15 cellular contexts compared by ENCODE assay signal in the genomic region with DNA sequence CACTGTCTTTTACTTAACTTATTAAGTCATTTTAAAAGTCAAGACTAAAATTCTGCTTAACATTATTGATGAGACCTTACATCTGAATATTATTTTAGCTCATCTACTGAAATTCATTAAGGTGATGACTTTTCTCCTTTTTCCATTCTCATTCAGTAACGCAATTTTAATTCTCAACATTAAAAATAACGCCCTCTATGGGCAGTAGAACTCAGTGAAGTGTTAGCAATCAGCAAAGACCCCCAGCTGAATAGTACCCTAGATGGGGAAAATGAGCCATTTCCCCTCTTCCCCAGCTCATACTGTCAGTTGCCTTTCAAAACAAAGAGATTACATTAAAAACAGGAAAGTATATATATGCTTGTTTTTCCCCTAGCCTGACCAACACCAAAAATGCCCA.
DNase-seq lines count a peak whose midpoint lies in the region; TF ChIP-seq lines count a peak whose summit lies in the region.
"Had no signal": no experiment of that assay in that cellular context is flagged by ENCODE, and none has a peak within 500 bp of the region (broad histone marks: within the 10 kb centered on the region; RNA-seq: fewer than 3 reads in every experiment).

No MANE protein-coding gene starts in this region.

- H3K4me2 ChIP-seq in DOHH2 (ENCODE audit: low read length) = no peak overlapping the region
- no peak overlapping the region for H3K4me2 ChIP-seq in H9 (ENCODE audit: insufficient read depth, insufficient read length, low read length)
- no peak overlapping the region for H3K4me2 ChIP-seq in SU-DHL-6 (ENCODE audit: low read depth, low read length, poor library complexity, severe bottlenecking)
- no peak overlapping the region for H3K4me2 ChIP-seq in neural progenitor cell

- H3K36me3 ChIP-seq in DOHH2 (ENCODE audit: control insufficient read depth, low read length) (no peaks in the 10 kb centered on the region), SU-DHL-6 (ENCODE audit: low read length) (no peaks in the 10 kb centered on the region), neural progenitor cell (no peaks in the 10 kb centered on the region)
- H3K36me3 ChIP-seq: BE2C, SJCRH30 had no signal

- H3K4me3 Mint-ChIP-seq in H9 (no peak overlapping the region), neural progenitor cell (no peak overlapping the region), HFFc6 (no peak overlapping the region)
- H3K4me3 Mint-ChIP-seq in activated T-cell treated with anti-CD3 and anti-CD28 coated beads, Interleukin-2, amount 50 U/mL, for 24 hours = no peak overlapping the region

- H3K4ac ChIP-seq in H9 (ENCODE audit: low read depth, low read length) = no peak overlapping the region

- no peak overlapping the region for H3K18ac ChIP-seq in H9 (ENCODE audit: insufficient read length, low read depth, low read length)

- no peak overlapping the region for H4K8ac ChIP-seq in H9 (replicated peaks; ENCODE audit: insufficient read length, low read depth, low read length)

- no peak overlapping the region for H3K14ac ChIP-seq in H9 (ENCODE audit: insufficient read depth, low read length)

- TF ChIP-seq CTCF in DOHH2 (IDR thresholded peaks at IDR 0.05; ENCODE audit: low read depth, low read length, poor library complexity, severe bottlenecking) = peak; percentile 51
- TF ChIP-seq CTCF in H9 (conservative IDR thresholded peaks at IDR 0.05) = peak; percentile 63
- peak; percentile 27 for TF ChIP-seq CTCF in SU-DHL-6 (IDR thresholded peaks at IDR 0.05; ENCODE audit: insufficient read depth, low read length, poor library complexity, severe bottlenecking)
- peak; percentile 33 for TF ChIP-seq CTCF in neural progenitor cell (IDR thresholded peaks at IDR 0.05)
- TF ChIP-seq CTCF in HFFc6 (IDR thresholded peaks at IDR 0.05) = no peak

- H3K9me3 ChIP-seq in DOHH2 (ENCODE audit: control insufficient read depth, insufficient read depth, low read length) (no peaks in the 10 kb centered on the region), H9 (ENCODE audit: control insufficient read depth, low read depth, low read length) (no peaks in the 10 kb centered on the region), SU-DHL-6 (ENCODE audit: insufficient read depth, low read length) (no peaks in the 10 kb centered on the region), neural progenitor cell (ENCODE audit: low read depth) (no peaks in the 10 kb centered on the region)
- H3K9me3 ChIP-seq: BE2C, SJCRH30 had no signal

- H3K36me3 Mint-ChIP-seq in H9 (ENCODE audit: insufficient read depth in 1 of 3, low read depth in 3 of 3) (peaks cover 0 to 5% (median 0%) of the 10 kb centered on the region in 3 experiments; a peak in 1 of 7 replicates), neural progenitor cell (no peaks in the 10 kb centered on the region), HFFc6 (ENCODE audit: low read depth) (no peaks in the 10 kb centered on the region)
- no peaks in the 10 kb centered on the region for H3K36me3 Mint-ChIP-seq in activated T-cell treated with anti-CD3 and anti-CD28 coated beads, Interleukin-2, amount 50 U/mL, for 24 hours (ENCODE audit: low read depth)

- H4K5ac ChIP-seq in H9 (ENCODE audit: insufficient read length, low read depth, low read length) = no peak overlapping the region

- no peak overlapping the region for H2AFZ ChIP-seq in H9 (ENCODE audit: low read length)
- no peak overlapping the region for H2AFZ ChIP-seq in SU-DHL-6 (ENCODE audit: low read depth, low read length, severe bottlenecking)
- H2AFZ ChIP-seq in neural progenitor cell (replicated peaks) = no peak overlapping the region

- H3K4me1 Mint-ChIP-seq in H9 (peaks cover 11 to 15% of the 10 kb centered on the region in 2 experiments), neural progenitor cell (peaks cover 5% of the 10 kb centered on the region), HFFc6 (ENCODE audit: low read depth) (no peaks in the 10 kb centered on the region)
- H3K4me1 Mint-ChIP-seq in activated T-cell treated with anti-CD3 and anti-CD28 coated beads, Interleukin-2, amount 50 U/mL, for 24 hours (ENCODE audit: low read depth) = no peaks in the 10 kb centered on the region

- WGBS in H9 (ENCODE audit: extremely low coverage, insufficient read length, low lambda C conversion rate) = no CpG with 5 or more reads among the region's 2 CpGs

- DNase-seq in H9 (no peak), neural progenitor cell (ENCODE audit: low spot score) (no peak), HFFc6 (no peak), NCI-H1930 (lab: John Stamatoyannopoulos, UW) (no peak)
- no peak for DNase-seq in activated T-cell treated with anti-CD3 and anti-CD28 coated beads, Interleukin-2, amount 50 U/mL, for 24 hours
- DNase-seq: BE2C, NCI-H1092 treated with DMSO at 0.1 percent for 48 hours, NCI-H1694 treated with DMSO at 0.1 percent for 48 hours, NCI-H446, RPMI8226, T-helper 1 cell had no signal

- H3K4me3 ChIP-seq in DOHH2 (ENCODE audit: low read length) = no peak overlapping the region
- H3K4me3 ChIP-seq in SU-DHL-6 (ENCODE audit: insufficient read depth, low read length, poor library complexity, severe bottlenecking) = no peak overlapping the region
- no peak overlapping the region for H3K4me3 ChIP-seq in neural progenitor cell
- H3K4me3 ChIP-seq: K562, SJCRH30 had no signal

- no peak overlapping the region for H2BK120ac ChIP-seq in H9 (ENCODE audit: low read depth, low read length, poor library complexity, severe bottlenecking)

- H2BK15ac ChIP-seq in H9 (ENCODE audit: low read depth, low read length) = no peak overlapping the region

- H2BK5ac ChIP-seq in H9 (ENCODE audit: insufficient read length, low read length) = no peak overlapping the region

- H4K91ac ChIP-seq in H9 (ENCODE audit: insufficient read length, low read depth, low read length) = no peak overlapping the region

- H3K23me2 ChIP-seq in H9 (ENCODE audit: insufficient read length, low read depth, low read length, poor library complexity, severe bottlenecking) = no peaks in the 10 kb centered on the region

- H3K9me2 ChIP-seq in DOHH2 (replicated peaks; ENCODE audit: control insufficient read depth, low read length) = no peaks in the 10 kb centered on the region
- H3K9me2 ChIP-seq in SU-DHL-6 (replicated peaks; ENCODE audit: insufficient read depth, low read length) = no peaks in the 10 kb centered on the region

- H3F3A ChIP-seq in DOHH2 (ENCODE audit: control insufficient read depth, insufficient read depth) = no peaks in the 10 kb centered on the region
- no peaks in the 10 kb centered on the region for H3F3A ChIP-seq in SU-DHL-6 (ENCODE audit: insufficient read depth)
- H3F3A ChIP-seq in neural progenitor cell (ENCODE audit: low read depth) = peaks cover 8% of the 10 kb centered on the region

- H3T11ph ChIP-seq in H9 (ENCODE audit: low read length) = no peak overlapping the region

- H3K27me3 ChIP-seq in DOHH2 (ENCODE audit: control insufficient read depth, low read length) = no peaks in the 10 kb centered on the region
- no peaks in the 10 kb centered on the region for H3K27me3 ChIP-seq in H9 (ENCODE audit: insufficient read depth, low read length)
- no peaks in the 10 kb centered on the region for H3K27me3 ChIP-seq in SU-DHL-6 (ENCODE audit: low read length)
- no peaks in the 10 kb centered on the region for H3K27me3 ChIP-seq in neural progenitor cell
- H3K27me3 ChIP-seq: BE2C, SJCRH30 had no signal

- no peak overlapping the region for H3K9ac ChIP-seq in H9 (ENCODE audit: extremely low read depth, insufficient read length, low read length)
- H3K9ac ChIP-seq in SU-DHL-6 (ENCODE audit: low read length) = no peak overlapping the region
- H3K9ac ChIP-seq in neural progenitor cell = no peak overlapping the region

- no peak overlapping the region for H2BK12ac ChIP-seq in H9 (ENCODE audit: insufficient read length, low read depth, low read length)

- no peak overlapping the region for H3K56ac ChIP-seq in H9 (ENCODE audit: insufficient read length, low read depth, low read length)

- H3K27ac Mint-ChIP-seq in H9 = peak overlapping the region in 1 of 3 experiments; percentile 33; a peak in 1 of 7 replicates
- H3K27ac Mint-ChIP-seq in neural progenitor cell = no peak overlapping the region
- no peak overlapping the region for H3K27ac Mint-ChIP-seq in HFFc6
- H3K27ac Mint-ChIP-seq in activated T-cell treated with anti-CD3 and anti-CD28 coated beads, Interleukin-2, amount 50 U/mL, for 24 hours = no peak overlapping the region

- no peak overlapping the region for H3K23ac ChIP-seq in H9 (ENCODE audit: insufficient read length, low read depth, low read length)

- H3K79me2 ChIP-seq in DOHH2 (ENCODE audit: control insufficient read depth, low read length) = no peaks in the 10 kb centered on the region
- no peaks in the 10 kb centered on the region for H3K79me2 ChIP-seq in H9 (ENCODE audit: insufficient read depth, low read length)
- H3K79me2 ChIP-seq in SU-DHL-6 (ENCODE audit: insufficient read depth, low read length) = no peaks in the 10 kb centered on the region
- H3K79me2 ChIP-seq in neural progenitor cell (ENCODE audit: low read depth) = no peaks in the 10 kb centered on the region

- peaks cover 0 to 2% of the 10 kb centered on the region in 2 experiments; a peak in 3 of 5 replicates for H3K9me3 Mint-ChIP-seq in H9
- H3K9me3 Mint-ChIP-seq in neural progenitor cell = no peaks in the 10 kb centered on the region
- peaks cover 11% of the 10 kb centered on the region for H3K9me3 Mint-ChIP-seq in HFFc6
- no peaks in the 10 kb centered on the region for H3K9me3 Mint-ChIP-seq in activated T-cell treated with anti-CD3 and anti-CD28 coated beads, Interleukin-2, amount 50 U/mL, for 24 hours

- no peak overlapping the region for H2BK20ac ChIP-seq in H9 (ENCODE audit: low read depth, low read length, poor library complexity, severe bottlenecking)

- H3K79me1 ChIP-seq in H9 (ENCODE audit: insufficient read depth, low read depth, low read length, poor library complexity, severe bottlenecking) = no peaks in the 10 kb centered on the region

- no peaks in the 10 kb centered on the region for H3K27me3 Mint-ChIP-seq in H9 (ENCODE audit: low read depth)
- no peaks in the 10 kb centered on the region for H3K27me3 Mint-ChIP-seq in neural progenitor cell (ENCODE audit: insufficient read depth, low read depth)
- no peaks in the 10 kb centered on the region for H3K27me3 Mint-ChIP-seq in HFFc6 (ENCODE audit: insufficient read depth)
- no peaks in the 10 kb centered on the region for H3K27me3 Mint-ChIP-seq in activated T-cell treated with anti-CD3 and anti-CD28 coated beads, Interleukin-2, amount 50 U/mL, for 24 hours

- H2AK5ac ChIP-seq in H9 (ENCODE audit: insufficient read length, low read length) = no peak overlapping the region

- H3K27ac ChIP-seq in DOHH2 (ENCODE audit: low read depth, low read length) (no peak overlapping the region), H9 (ENCODE audit: insufficient read length, low read depth, low read length) (no peak overlapping the region), SU-DHL-6 (ENCODE audit: low read depth, low read length) (no peak overlapping the region), neural progenitor cell (no peak overlapping the region)
- H3K27ac ChIP-seq: SJCRH30 had no signal

- no peaks in the 10 kb centered on the region for H4K20me1 ChIP-seq in DOHH2 (ENCODE audit: control insufficient read depth, insufficient read depth, low read depth, low read length)
- H4K20me1 ChIP-seq in H9 (ENCODE audit: control insufficient read depth, insufficient read depth, insufficient read length) = no peaks in the 10 kb centered on the region
- H4K20me1 ChIP-seq in SU-DHL-6 (ENCODE audit: low read depth, low read length) = no peaks in the 10 kb centered on the region
- H4K20me1 ChIP-seq in neural progenitor cell (ENCODE audit: low read depth) = no peaks in the 10 kb centered on the region

- H3K4me1 ChIP-seq in DOHH2 (ENCODE audit: control insufficient read depth, low read length) (no peaks in the 10 kb centered on the region), H9 (ENCODE audit: insufficient read depth, low read length) (peaks cover 3% of the 10 kb centered on the region; the same call in 1 of the 2 replicates), neural progenitor cell (no peaks in the 10 kb centered on the region)
- H3K4me1 ChIP-seq: BE2C, SJCRH30 had no signal
